Comparison of ENCODE assay signal across 2 cellular contexts in the genomic region with DNA sequence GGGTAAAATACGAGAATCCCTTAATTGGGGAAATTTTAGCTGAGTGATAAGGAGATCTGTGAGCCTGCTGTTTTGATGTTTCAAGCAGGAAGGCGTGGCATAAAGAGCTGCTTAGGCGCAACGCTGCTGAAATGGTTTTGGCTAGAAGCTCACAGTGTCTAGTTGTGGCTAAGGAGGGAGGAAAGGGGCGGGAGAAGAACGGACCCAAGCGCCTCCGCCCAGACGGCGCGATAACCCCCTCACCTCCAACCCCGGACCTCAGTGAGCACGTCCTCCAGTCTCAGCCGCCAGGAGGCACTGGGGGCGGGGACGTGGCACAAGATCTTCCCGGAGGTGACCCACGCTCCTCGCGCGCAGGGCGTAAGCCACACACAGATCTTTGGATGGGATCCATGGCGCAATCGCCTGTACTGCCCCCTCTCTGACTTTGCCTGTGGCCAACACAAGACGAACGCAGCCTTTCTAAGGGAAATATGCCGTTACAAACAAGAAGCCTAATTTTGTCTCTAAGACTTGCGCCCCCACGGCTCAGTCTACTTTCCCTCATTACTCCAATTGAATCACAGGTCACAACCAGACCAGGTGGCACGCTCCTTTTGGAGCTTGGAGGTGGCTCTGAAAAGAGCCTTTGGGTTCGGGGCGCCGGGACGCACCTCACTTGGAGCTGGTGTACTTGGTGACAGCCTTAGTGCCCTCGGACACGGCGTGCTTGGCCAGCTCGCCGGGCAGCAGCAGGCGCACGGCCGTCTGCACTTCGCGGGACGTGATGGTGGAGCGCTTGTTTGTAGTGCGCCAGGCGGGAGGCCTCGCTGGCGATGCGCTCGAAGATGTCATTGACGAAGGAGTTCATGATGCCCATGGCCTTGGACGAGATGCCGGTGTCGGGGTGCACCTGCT.
A peak's percentile ranks its signal among the peaks of the same experiment; 100 is the strongest.
TF ChIP-seq lines count a peak whose summit lies in the region.

No MANE protein-coding gene starts in this region.

TF ChIP-seq in IMR-90, 13 proteins besides CTCF, POLR2A, EP300 and RAD21 (continued from another document):
- no peak for TF ChIP-seq MXI1 (IDR thresholded peaks at IDR 0.05; ENCODE audit: borderline replicate concordance, low read depth, low read length)
- no peak for TF ChIP-seq RFX5 (IDR thresholded peaks at IDR 0.05; ENCODE audit: low read depth, low read length)
- TF ChIP-seq, protein P1, sequence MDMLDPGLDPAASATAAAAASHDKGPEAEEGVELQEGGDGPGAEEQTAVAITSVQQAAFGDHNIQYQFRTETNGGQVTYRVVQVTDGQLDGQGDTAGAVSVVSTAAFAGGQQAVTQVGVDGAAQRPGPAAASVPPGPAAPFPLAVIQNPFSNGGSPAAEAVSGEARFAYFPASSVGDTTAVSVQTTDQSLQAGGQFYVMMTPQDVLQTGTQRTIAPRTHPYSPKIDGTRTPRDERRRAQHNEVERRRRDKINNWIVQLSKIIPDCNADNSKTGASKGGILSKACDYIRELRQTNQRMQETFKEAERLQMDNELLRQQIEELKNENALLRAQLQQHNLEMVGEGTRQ (IDR thresholded peaks at IDR 0.05; ENCODE audit: low read depth, low read length) = no peak
- TF ChIP-seq, protein P2, sequence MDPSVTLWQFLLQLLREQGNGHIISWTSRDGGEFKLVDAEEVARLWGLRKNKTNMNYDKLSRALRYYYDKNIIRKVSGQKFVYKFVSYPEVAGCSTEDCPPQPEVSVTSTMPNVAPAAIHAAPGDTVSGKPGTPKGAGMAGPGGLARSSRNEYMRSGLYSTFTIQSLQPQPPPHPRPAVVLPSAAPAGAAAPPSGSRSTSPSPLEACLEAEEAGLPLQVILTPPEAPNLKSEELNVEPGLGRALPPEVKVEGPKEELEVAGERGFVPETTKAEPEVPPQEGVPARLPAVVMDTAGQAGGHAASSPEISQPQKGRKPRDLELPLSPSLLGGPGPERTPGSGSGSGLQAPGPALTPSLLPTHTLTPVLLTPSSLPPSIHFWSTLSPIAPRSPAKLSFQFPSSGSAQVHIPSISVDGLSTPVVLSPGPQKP (IDR thresholded peaks at IDR 0.05; ENCODE audit: borderline replicate concordance, low read depth, low read length) = no peak
- TF ChIP-seq CEBPB (IDR thresholded peaks at IDR 0.05; ENCODE audit: low read depth, low read length) = peak; percentile 53
- TF ChIP-seq CHD1 (IDR thresholded peaks at IDR 0.05; ENCODE audit: low read depth, low read length) = no peak
- no peak for TF ChIP-seq MAZ (IDR thresholded peaks at IDR 0.05; ENCODE audit: borderline replicate concordance, low read depth, low read length)
- TF ChIP-seq RCOR1 (IDR thresholded peaks at IDR 0.05; ENCODE audit: insufficient replicate concordance, low read length) = no peak
TF ChIP-seq in IMR-90: peak in this region for 1.

TF ChIP-seq in WTC11, 78 proteins besides CTCF, POLR2A, EP300 and RAD21 (continued from another document):
- TF ChIP-seq, protein P3, sequence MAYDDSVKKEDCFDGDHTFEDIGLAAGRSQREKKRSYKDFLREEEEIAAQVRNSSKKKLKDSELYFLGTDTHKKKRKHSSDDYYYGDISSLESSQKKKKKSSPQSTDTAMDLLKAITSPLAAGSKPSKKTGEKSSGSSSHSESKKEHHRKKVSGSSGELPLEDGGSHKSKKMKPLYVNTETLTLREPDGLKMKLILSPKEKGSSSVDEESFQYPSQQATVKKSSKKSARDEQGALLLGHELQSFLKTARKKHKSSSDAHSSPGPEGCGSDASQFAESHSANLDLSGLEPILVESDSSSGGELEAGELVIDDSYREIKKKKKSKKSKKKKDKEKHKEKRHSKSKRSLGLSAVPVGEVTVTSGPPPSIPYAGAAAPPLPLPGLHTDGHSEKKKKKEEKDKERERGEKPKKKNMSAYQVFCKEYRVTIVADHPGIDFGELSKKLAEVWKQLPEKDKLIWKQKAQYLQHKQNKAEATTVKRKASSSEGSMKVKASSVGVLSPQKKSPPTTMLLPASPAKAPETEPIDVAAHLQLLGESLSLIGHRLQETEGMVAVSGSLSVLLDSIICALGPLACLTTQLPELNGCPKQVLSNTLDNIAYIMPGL (CRISPR knock-in tag; IDR thresholded peaks at IDR 0.05) = peak; percentile 63
- TF ChIP-seq, protein P4, sequence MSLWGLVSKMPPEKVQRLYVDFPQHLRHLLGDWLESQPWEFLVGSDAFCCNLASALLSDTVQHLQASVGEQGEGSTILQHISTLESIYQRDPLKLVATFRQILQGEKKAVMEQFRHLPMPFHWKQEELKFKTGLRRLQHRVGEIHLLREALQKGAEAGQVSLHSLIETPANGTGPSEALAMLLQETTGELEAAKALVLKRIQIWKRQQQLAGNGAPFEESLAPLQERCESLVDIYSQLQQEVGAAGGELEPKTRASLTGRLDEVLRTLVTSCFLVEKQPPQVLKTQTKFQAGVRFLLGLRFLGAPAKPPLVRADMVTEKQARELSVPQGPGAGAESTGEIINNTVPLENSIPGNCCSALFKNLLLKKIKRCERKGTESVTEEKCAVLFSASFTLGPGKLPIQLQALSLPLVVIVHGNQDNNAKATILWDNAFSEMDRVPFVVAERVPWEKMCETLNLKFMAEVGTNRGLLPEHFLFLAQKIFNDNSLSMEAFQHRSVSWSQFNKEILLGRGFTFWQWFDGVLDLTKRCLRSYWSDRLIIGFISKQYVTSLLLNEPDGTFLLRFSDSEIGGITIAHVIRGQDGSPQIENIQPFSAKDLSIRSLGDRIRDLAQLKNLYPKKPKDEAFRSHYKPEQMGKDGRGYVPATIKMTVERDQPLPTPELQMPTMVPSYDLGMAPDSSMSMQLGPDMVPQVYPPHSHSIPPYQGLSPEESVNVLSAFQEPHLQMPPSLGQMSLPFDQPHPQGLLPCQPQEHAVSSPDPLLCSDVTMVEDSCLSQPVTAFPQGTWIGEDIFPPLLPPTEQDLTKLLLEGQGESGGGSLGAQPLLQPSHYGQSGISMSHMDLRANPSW (CRISPR knock-in tag; conservative IDR thresholded peaks at IDR 0.05; ENCODE audit: low read depth) = no peak
- TF ChIP-seq SP1 (CRISPR knock-in tag; conservative IDR thresholded peaks at IDR 0.05) = 0 out of 2 replicates have a peak, but pooled peaks have one; percentile 26
